ENCODE assay signal across 1 cellular context in genomic region chr15:45402162-45402954, GRCh38.
TF ChIP-seq lines count a peak whose summit lies in the region.

No MANE protein-coding gene starts in this region.

TF ChIP-seq in HepG2, 621 proteins besides CTCF, POLR2A, EP300 and RAD21 (continued from another document and continues in another):
- TF ChIP-seq SIN3A (IDR thresholded peaks at IDR 0.05; ENCODE audit: borderline replicate concordance, low read depth, low read length) (0 out of 2 replicates have a peak, but pooled peaks have one; percentile 63), ZKSCAN8 (CRISPR knock-in tag; IDR thresholded peaks at IDR 0.05; ENCODE audit: borderline replicate concordance) (peak; percentile 32; the same call in 1 of the 2 replicates), SNAI1 (CRISPR knock-in tag; IDR thresholded peaks at IDR 0.05; ENCODE audit: borderline replicate concordance) (peak; percentile 72; the same call in 1 of the 2 replicates), DR1 (CRISPR knock-in tag; IDR thresholded peaks at IDR 0.05) (peak; percentile 84), ZBTB40 (IDR thresholded peaks at IDR 0.05) (peak; percentile 51), ZBTB40 (CRISPR knock-in tag; IDR thresholded peaks at IDR 0.05) (peak; percentile 75), ZNF7 (CRISPR knock-in tag; IDR thresholded peaks at IDR 0.05) (0 out of 2 replicates have a peak, but pooled peaks have one; percentile 5), ZBTB7A (CRISPR knock-in tag; IDR thresholded peaks at IDR 0.05) (no peak; the same call in none of the 2 replicates), ZMAT3 (CRISPR knock-in tag; conservative IDR thresholded peaks at IDR 0.05) (peak; percentile 61; the same call in 1 of the 2 replicates), MED13 (CRISPR knock-in tag; IDR thresholded peaks at IDR 0.05) (peak; percentile 9; the same call in 1 of the 2 replicates), ZNF607 (CRISPR knock-in tag; IDR thresholded peaks at IDR 0.05; ENCODE audit: borderline replicate concordance) (0 out of 2 replicates have a peak, but pooled peaks have one; percentile 12), ZNF430 (CRISPR knock-in tag; IDR thresholded peaks at IDR 0.05) (0 out of 2 replicates have a peak, but pooled peaks have one; percentile 58), ZNF460 (CRISPR knock-in tag; IDR thresholded peaks at IDR 0.05; ENCODE audit: borderline replicate concordance) (no peak; the same call in 1 of the 2 replicates), BRCA1 (CRISPR knock-in tag; IDR thresholded peaks at IDR 0.05) (peak; percentile 58; the same call in 1 of the 2 replicates), GMEB2 (CRISPR knock-in tag; IDR thresholded peaks at IDR 0.05; ENCODE audit: low read depth) (0 out of 2 replicates have a peak, but pooled peaks have one; percentile 15), FOXP1 (IDR thresholded peaks at IDR 0.05) (no peak), FOXP1 (CRISPR knock-in tag; IDR thresholded peaks at IDR 0.05) (peak; percentile 9; the same call in 1 of the 2 replicates), LBX2 (CRISPR knock-in tag; IDR thresholded peaks at IDR 0.05; ENCODE audit: borderline replicate concordance) (peak; percentile 25; the same call in 1 of the 2 replicates), ZNF563 (CRISPR knock-in tag; IDR thresholded peaks at IDR 0.05) (no peak), SP5 (CRISPR knock-in tag; IDR thresholded peaks at IDR 0.05; ENCODE audit: borderline replicate concordance, low read depth) (no peak), TFE3 (CRISPR knock-in tag; IDR thresholded peaks at IDR 0.05) (peak; percentile 56; the same call in 1 of the 2 replicates), DZIP1 (CRISPR knock-in tag; IDR thresholded peaks at IDR 0.05) (0 out of 2 replicates have a peak, but pooled peaks have one; percentile 78), RFX5 (IDR thresholded peaks at IDR 0.05; ENCODE audit: low read depth, low read length) (no peak), SP4 (CRISPR knock-in tag; IDR thresholded peaks at IDR 0.05) (peak; percentile 71), ZNF652 (CRISPR knock-in tag; IDR thresholded peaks at IDR 0.05; ENCODE audit: borderline replicate concordance, low read depth) (0 out of 2 replicates have a peak, but pooled peaks have one; percentile 19), STAG1 (CRISPR knock-in tag; IDR thresholded peaks at IDR 0.05) (0 out of 2 replicates have a peak, but pooled peaks have one; percentile 2), ZSCAN12 (CRISPR knock-in tag; IDR thresholded peaks at IDR 0.05) (no peak), ZNF335 (CRISPR knock-in tag; IDR thresholded peaks at IDR 0.05) (0 out of 2 replicates have a peak, but pooled peaks have one; percentile 46), KDM5B (CRISPR knock-in tag; IDR thresholded peaks at IDR 0.05; ENCODE audit: borderline replicate concordance) (peak; percentile 85), MATR3 (CRISPR knock-in tag; IDR thresholded peaks at IDR 0.05) (no peak), KDM2A (CRISPR knock-in tag; IDR thresholded peaks at IDR 0.05; ENCODE audit: borderline replicate concordance, low read depth) (peak; percentile 74; the same call in 1 of the 2 replicates), NR2F6 (IDR thresholded peaks at IDR 0.05) (no peak), NR2F6 (CRISPR knock-in tag; IDR thresholded peaks at IDR 0.05) (peak; percentile 42; the same call in 1 of the 2 replicates), ZNF788 (CRISPR knock-in tag; IDR thresholded peaks at IDR 0.05; ENCODE audit: borderline replicate concordance) (peak; percentile 64; the same call in 1 of the 2 replicates), ZBED4 (CRISPR knock-in tag; IDR thresholded peaks at IDR 0.05; ENCODE audit: borderline replicate concordance) (peak; percentile 77), TEAD2 (CRISPR knock-in tag; IDR thresholded peaks at IDR 0.05) (no peak; the same call in 1 of the 2 replicates), ZMAT5 (CRISPR knock-in tag; IDR thresholded peaks at IDR 0.05; ENCODE audit: borderline replicate concordance, low read depth) (no peak), NCOA1 (CRISPR knock-in tag; IDR thresholded peaks at IDR 0.05) (peak; percentile 82; the same call in 1 of the 2 replicates), MIXL1 (CRISPR knock-in tag; IDR thresholded peaks at IDR 0.05) (0 out of 2 replicates have a peak, but pooled peaks have one; percentile 44), PHF20 (CRISPR knock-in tag; IDR thresholded peaks at IDR 0.05) (peak; percentile 86), CHD2 (IDR thresholded peaks at IDR 0.05; ENCODE audit: low read depth, low read length) (no peak)
